ENCODE assay signal across 19 cellular contexts in the genomic region with DNA sequence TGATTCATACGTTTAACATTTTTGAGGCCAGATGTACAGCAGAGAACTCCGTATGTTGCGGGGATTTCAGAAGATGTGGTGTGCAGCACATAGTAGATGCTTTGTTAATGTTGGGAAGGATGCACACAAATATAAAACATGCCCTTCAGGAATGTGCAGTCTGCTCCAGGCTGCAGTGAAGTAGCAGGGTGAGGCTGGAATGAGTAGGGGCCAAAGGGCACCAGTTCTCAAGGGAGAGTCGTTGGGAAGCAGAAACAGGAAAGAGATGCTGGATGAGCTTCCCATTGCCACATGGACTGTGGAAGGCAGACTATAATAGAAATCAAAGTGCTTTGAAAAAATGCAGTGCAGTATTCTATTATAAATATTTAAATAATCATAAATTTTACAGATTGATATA.
"Had no signal": no experiment of that assay in that cellular context is flagged by ENCODE, and none has a peak within 500 bp of the region (broad histone marks: within the 10 kb centered on the region; RNA-seq: fewer than 3 reads in every experiment).

No MANE protein-coding gene starts in this region.

- H3K4me1 Mint-ChIP-seq: activated CD4-positive, alpha-beta memory T cell treated with anti-CD3 and anti-CD28 coated beads, Interleukin-2, amount 10 ng/mL, durations not matched to agents 7 days and 5 days; activated CD4-positive, alpha-beta T cell treated with anti-CD3 and anti-CD28 coated beads for 36 hours; natural killer cell had no signal

- H3K36me3 ChIP-seq: esophagus squamous epithelium, left lung had no signal

- H3K4me3 ChIP-seq: body of pancreas, esophagus squamous epithelium, left lung had no signal

- ATAC-seq: activated CD4-positive, alpha-beta T cell treated with anti-CD3 and anti-CD28 coated beads for 36 hours; foreskin keratinocyte; left lung; natural killer cell; stimulated activated naive CD8-positive, alpha-beta T cell treated with anti-CD3 and anti-CD28 coated beads, Interleukin-15, Interleukin-2, amounts not matched to agents 100 U/mL and 50 U/mL, for 24 hours had no signal

- H3K27me3 Mint-ChIP-seq: type B pancreatic cell had no signal

- H3K9me3 Mint-ChIP-seq: activated CD4-positive, alpha-beta memory T cell treated with anti-CD3 and anti-CD28 coated beads, Interleukin-2, amount 10 ng/mL, durations not matched to agents 7 days and 5 days; activated T-cell treated with anti-CD3 and anti-CD28 coated beads, Interleukin-2, amount 50 U/mL, for 24 hours; natural killer cell; T-helper 1 cell treated with Interleukin-12 subunit alpha and Interleukin-12 subunit beta and Interleukin-4 antibody, amounts not matched to agents 30 μg/mL and 1 μg/mL, for 36 hours; type B pancreatic cell had no signal

- H3K27ac ChIP-seq: foreskin keratinocyte, left lung had no signal

- H3K9me3 ChIP-seq: body of pancreas, esophagus squamous epithelium, left lung had no signal

- H3K27ac Mint-ChIP-seq: activated CD4-positive, alpha-beta memory T cell treated with anti-CD3 and anti-CD28 coated beads, Interleukin-2, amount 10 ng/mL, durations not matched to agents 7 days and 5 days; activated CD4-positive, alpha-beta T cell treated with anti-CD3 and anti-CD28 coated beads for 36 hours; activated naive CD8-positive, alpha-beta T cell; activated T-cell treated with anti-CD3 and anti-CD28 coated beads, Interleukin-2, amount 50 U/mL, for 24 hours; natural killer cell; T-helper 1 cell treated with Interleukin-12 subunit alpha and Interleukin-12 subunit beta and Interleukin-4 antibody, amounts not matched to agents 30 μg/mL and 1 μg/mL, for 36 hours had no signal

- H3K4me3 Mint-ChIP-seq: activated CD4-positive, alpha-beta memory T cell treated with anti-CD3 and anti-CD28 coated beads, Interleukin-2, amount 10 ng/mL, durations not matched to agents 7 days and 5 days; activated CD4-positive, alpha-beta T cell treated with anti-CD3 and anti-CD28 coated beads for 36 hours; activated naive CD8-positive, alpha-beta T cell; activated T-cell treated with anti-CD3 and anti-CD28 coated beads, Interleukin-2, amount 50 U/mL, for 24 hours; natural killer cell; T-helper 1 cell treated with Interleukin-12 subunit alpha and Interleukin-12 subunit beta and Interleukin-4 antibody, amounts not matched to agents 30 μg/mL and 1 μg/mL, for 36 hours; type B pancreatic cell had no signal

- H3K36me3 Mint-ChIP-seq: activated naive CD8-positive, alpha-beta T cell; natural killer cell; type B pancreatic cell had no signal

- DNase-seq: activated CD4-positive, alpha-beta memory T cell treated with anti-CD3 and anti-CD28 coated beads, Interleukin-2, amount 10 ng/mL, durations not matched to agents 7 days and 5 days; activated CD4-positive, alpha-beta T cell treated with anti-CD3 and anti-CD28 coated beads for 36 hours; activated effector memory CD4-positive, alpha-beta T cell treated with anti-CD3 and anti-CD28 coated beads, Interleukin-2, amount 50 U/mL, for 16 hours; activated T-cell treated with anti-CD3 and anti-CD28 coated beads, Interleukin-2, amount 50 U/mL, for 24 hours; amniotic stem cell; body of pancreas; caudate nucleus; esophagus squamous epithelium; foreskin keratinocyte; left lung; mammary epithelial cell; natural killer cell; nucleus accumbens; posterior cingulate gyrus; retina; stimulated activated naive CD8-positive, alpha-beta T cell treated with anti-CD3 and anti-CD28 coated beads, Interleukin-15, Interleukin-2, amounts not matched to agents 100 U/mL and 50 U/mL, for 24 hours had no signal

- H3K27me3 ChIP-seq: body of pancreas, esophagus squamous epithelium, left lung had no signal
